In genomic region chr17:81909966-81910839, GRCh38 we compare ENCODE assay signal across 1 cellular context.
TF ChIP-seq lines count a peak whose summit lies in the region.

No MANE protein-coding gene starts in this region.

TF ChIP-seq in K562, 482 proteins besides CTCF, POLR2A, EP300 and RAD21 (continued from another document and continues in another):
- TF ChIP-seq, protein P1, sequence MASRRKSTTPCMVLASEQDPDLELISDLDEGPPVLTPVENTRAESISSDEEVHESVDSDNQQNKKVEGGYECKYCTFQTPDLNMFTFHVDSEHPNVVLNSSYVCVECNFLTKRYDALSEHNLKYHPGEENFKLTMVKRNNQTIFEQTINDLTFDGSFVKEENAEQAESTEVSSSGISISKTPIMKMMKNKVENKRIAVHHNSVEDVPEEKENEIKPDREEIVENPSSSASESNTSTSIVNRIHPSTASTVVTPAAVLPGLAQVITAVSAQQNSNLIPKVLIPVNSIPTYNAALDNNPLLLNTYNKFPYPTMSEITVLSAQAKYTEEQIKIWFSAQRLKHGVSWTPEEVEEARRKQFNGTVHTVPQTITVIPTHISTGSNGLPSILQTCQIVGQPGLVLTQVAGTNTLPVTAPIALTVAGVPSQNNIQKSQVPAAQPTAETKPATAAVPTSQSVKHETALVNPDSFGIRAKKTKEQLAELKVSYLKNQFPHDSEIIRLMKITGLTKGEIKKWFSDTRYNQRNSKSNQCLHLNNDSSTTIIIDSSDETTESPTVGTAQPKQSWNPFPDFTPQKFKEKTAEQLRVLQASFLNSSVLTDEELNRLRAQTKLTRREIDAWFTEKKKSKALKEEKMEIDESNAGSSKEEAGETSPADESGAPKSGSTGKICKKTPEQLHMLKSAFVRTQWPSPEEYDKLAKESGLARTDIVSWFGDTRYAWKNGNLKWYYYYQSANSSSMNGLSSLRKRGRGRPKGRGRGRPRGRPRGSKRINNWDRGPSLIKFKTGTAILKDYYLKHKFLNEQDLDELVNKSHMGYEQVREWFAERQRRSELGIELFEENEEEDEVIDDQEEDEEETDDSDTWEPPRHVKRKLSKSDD (conservative IDR thresholded peaks at IDR 0.05; ENCODE audit: low read length), result no peak
- TF ChIP-seq FOXA1 (IDR thresholded peaks at IDR 0.05; ENCODE audit: borderline replicate concordance) (no peak), PHF20 (IDR thresholded peaks at IDR 0.05; ENCODE audit: partially characterized antibody) (no peak), ESRRA (IDR thresholded peaks at IDR 0.05; ENCODE audit: borderline replicate concordance, low read depth) (peak; percentile 91), KLF6 (CRISPR knock-in tag; IDR thresholded peaks at IDR 0.05; ENCODE audit: borderline replicate concordance) (0 out of 2 replicates have a peak, but pooled peaks have one; percentile 23), ZNF766 (CRISPR knock-in tag; conservative IDR thresholded peaks at IDR 0.05) (no peak), STAT5A (IDR thresholded peaks at IDR 0.05; ENCODE audit: borderline replicate concordance, low read length) (no peak), KLF1 (tag; IDR thresholded peaks at IDR 0.05) (no peak), MYC (IDR thresholded peaks at IDR 0.05; ENCODE audit: low read depth, low read length) (peak; percentile 83), MYC (CRISPR knock-in tag; IDR thresholded peaks at IDR 0.05; ENCODE audit: borderline replicate concordance, low read depth) (no peak), KDM2B (CRISPR knock-in tag; IDR thresholded peaks at IDR 0.05) (no peak), JUND (IDR thresholded peaks at IDR 0.05; ENCODE audit: borderline replicate concordance, low read depth, low read length) (no peak; the same call in 1 of the 2 replicates), JUND (tag; IDR thresholded peaks at IDR 0.05; ENCODE audit: borderline replicate concordance, low read depth, low read length) (peak; percentile 9; the same call in 1 of the 3 replicates), ZNF830 (CRISPR knock-in tag; IDR thresholded peaks at IDR 0.05) (no peak), GATAD2B (IDR thresholded peaks at IDR 0.05; ENCODE audit: borderline replicate concordance) (no peak), UBTF (IDR thresholded peaks at IDR 0.05; ENCODE audit: borderline replicate concordance in 1 of 2, low read depth in 2 of 2, low read length in 2 of 2) (peak in 1 of 2 experiments; percentile 35; a peak in 1 of 4 replicates), MCM7 (IDR thresholded peaks at IDR 0.05) (no peak), PREB (CRISPR knock-in tag; IDR thresholded peaks at IDR 0.05) (no peak), FOSL1 (tag; conservative IDR thresholded peaks at IDR 0.05) (peak; percentile 51; the same call in 1 of the 2 replicates), SP2 (IDR thresholded peaks at IDR 0.05; ENCODE audit: extremely low read depth, low read depth, low read length, poor library complexity, severe bottlenecking) (no peak), ZNF263 (CRISPR knock-in tag; IDR thresholded peaks at IDR 0.05; ENCODE audit: borderline replicate concordance) (peak; percentile 57; the same call in 1 of the 2 replicates), HDAC1 (IDR thresholded peaks at IDR 0.05) (peak in 1 of 2 experiments; percentile 62; a peak in 1 of 4 replicates), MBD2 (IDR thresholded peaks at IDR 0.05; ENCODE audit: borderline replicate concordance, low read depth) (no peak), FOXM1 (IDR thresholded peaks at IDR 0.05; ENCODE audit: low read depth) (no peak), FOXM1 (CRISPR knock-in tag; IDR thresholded peaks at IDR 0.05; ENCODE audit: low read depth) (no peak), MED1 (CRISPR knock-in tag; IDR thresholded peaks at IDR 0.05; ENCODE audit: borderline replicate concordance) (no peak), NFIX (CRISPR knock-in tag; IDR thresholded peaks at IDR 0.05; ENCODE audit: low read depth) (no peak), GATA2 (CRISPR knock-in tag; IDR thresholded peaks at IDR 0.05) (no peak), HDGF (IDR thresholded peaks at IDR 0.05) (no peak), SP1 (CRISPR knock-in tag; IDR thresholded peaks at IDR 0.05) (peak; percentile 56; the same call in 1 of the 2 replicates), U2AF1 (optimal IDR thresholded peaks at IDR 0.05; ENCODE audit: low read depth, low read length) (no peak), KAT7 (CRISPR knock-in tag; IDR thresholded peaks at IDR 0.05; ENCODE audit: borderline replicate concordance) (no peak), FOXK2 (conservative IDR thresholded peaks at IDR 0.05 in 1 of 2, IDR thresholded peaks at IDR 0.05 in 1 of 2; ENCODE audit: low read depth in 2 of 2) (peak in 1 of 2 experiments; percentile 42; a peak in 1 of 4 replicates), ZNF76 (CRISPR knock-in tag; IDR thresholded peaks at IDR 0.05; ENCODE audit: borderline replicate concordance) (no peak), NFE2 (IDR thresholded peaks at IDR 0.05; ENCODE audit: low read depth) (no peak), ZNF143 (CRISPR knock-in tag; IDR thresholded peaks at IDR 0.05) (no peak), ZNF197 (CRISPR knock-in tag; IDR thresholded peaks at IDR 0.05; ENCODE audit: low read depth) (no peak), KDM5B (IDR thresholded peaks at IDR 0.05; ENCODE audit: insufficient replicate concordance, low read depth, low read length) (no peak)
- TF ChIP-seq, protein P2, sequence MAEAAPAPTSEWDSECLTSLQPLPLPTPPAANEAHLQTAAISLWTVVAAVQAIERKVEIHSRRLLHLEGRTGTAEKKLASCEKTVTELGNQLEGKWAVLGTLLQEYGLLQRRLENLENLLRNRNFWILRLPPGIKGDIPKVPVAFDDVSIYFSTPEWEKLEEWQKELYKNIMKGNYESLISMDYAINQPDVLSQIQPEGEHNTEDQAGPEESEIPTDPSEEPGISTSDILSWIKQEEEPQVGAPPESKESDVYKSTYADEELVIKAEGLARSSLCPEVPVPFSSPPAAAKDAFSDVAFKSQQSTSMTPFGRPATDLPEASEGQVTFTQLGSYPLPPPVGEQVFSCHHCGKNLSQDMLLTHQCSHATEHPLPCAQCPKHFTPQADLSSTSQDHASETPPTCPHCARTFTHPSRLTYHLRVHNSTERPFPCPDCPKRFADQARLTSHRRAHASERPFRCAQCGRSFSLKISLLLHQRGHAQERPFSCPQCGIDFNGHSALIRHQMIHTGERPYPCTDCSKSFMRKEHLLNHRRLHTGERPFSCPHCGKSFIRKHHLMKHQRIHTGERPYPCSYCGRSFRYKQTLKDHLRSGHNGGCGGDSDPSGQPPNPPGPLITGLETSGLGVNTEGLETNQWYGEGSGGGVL (CRISPR knock-in tag; IDR thresholded peaks at IDR 0.05), result no peak
- TF ChIP-seq, protein P3, sequence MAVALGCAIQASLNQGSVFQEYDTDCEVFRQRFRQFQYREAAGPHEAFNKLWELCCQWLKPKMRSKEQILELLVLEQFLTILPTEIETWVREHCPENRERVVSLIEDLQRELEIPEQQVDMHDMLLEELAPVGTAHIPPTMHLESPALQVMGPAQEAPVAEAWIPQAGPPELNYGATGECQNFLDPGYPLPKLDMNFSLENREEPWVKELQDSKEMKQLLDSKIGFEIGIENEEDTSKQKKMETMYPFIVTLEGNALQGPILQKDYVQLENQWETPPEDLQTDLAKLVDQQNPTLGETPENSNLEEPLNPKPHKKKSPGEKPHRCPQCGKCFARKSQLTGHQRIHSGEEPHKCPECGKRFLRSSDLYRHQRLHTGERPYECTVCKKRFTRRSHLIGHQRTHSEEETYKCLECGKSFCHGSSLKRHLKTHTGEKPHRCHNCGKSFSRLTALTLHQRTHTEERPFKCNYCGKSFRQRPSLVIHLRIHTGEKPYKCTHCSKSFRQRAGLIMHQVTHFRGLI (CRISPR knock-in tag; IDR thresholded peaks at IDR 0.05), result no peak
- TF ChIP-seq, protein P4, sequence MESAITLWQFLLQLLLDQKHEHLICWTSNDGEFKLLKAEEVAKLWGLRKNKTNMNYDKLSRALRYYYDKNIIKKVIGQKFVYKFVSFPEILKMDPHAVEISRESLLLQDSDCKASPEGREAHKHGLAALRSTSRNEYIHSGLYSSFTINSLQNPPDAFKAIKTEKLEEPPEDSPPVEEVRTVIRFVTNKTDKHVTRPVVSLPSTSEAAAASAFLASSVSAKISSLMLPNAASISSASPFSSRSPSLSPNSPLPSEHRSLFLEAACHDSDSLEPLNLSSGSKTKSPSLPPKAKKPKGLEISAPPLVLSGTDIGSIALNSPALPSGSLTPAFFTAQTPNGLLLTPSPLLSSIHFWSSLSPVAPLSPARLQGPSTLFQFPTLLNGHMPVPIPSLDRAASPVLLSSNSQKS (CRISPR knock-in tag; IDR thresholded peaks at IDR 0.05), result no peak
- TF ChIP-seq, protein P5, sequence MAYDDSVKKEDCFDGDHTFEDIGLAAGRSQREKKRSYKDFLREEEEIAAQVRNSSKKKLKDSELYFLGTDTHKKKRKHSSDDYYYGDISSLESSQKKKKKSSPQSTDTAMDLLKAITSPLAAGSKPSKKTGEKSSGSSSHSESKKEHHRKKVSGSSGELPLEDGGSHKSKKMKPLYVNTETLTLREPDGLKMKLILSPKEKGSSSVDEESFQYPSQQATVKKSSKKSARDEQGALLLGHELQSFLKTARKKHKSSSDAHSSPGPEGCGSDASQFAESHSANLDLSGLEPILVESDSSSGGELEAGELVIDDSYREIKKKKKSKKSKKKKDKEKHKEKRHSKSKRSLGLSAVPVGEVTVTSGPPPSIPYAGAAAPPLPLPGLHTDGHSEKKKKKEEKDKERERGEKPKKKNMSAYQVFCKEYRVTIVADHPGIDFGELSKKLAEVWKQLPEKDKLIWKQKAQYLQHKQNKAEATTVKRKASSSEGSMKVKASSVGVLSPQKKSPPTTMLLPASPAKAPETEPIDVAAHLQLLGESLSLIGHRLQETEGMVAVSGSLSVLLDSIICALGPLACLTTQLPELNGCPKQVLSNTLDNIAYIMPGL (CRISPR knock-in tag; IDR thresholded peaks at IDR 0.05), result no peak
- TF ChIP-seq, protein P6, sequence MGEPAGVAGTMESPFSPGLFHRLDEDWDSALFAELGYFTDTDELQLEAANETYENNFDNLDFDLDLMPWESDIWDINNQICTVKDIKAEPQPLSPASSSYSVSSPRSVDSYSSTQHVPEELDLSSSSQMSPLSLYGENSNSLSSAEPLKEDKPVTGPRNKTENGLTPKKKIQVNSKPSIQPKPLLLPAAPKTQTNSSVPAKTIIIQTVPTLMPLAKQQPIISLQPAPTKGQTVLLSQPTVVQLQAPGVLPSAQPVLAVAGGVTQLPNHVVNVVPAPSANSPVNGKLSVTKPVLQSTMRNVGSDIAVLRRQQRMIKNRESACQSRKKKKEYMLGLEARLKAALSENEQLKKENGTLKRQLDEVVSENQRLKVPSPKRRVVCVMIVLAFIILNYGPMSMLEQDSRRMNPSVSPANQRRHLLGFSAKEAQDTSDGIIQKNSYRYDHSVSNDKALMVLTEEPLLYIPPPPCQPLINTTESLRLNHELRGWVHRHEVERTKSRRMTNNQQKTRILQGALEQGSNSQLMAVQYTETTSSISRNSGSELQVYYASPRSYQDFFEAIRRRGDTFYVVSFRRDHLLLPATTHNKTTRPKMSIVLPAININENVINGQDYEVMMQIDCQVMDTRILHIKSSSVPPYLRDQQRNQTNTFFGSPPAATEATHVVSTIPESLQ (CRISPR knock-in tag; IDR thresholded peaks at IDR 0.05), result no peak
- TF ChIP-seq, protein P7, sequence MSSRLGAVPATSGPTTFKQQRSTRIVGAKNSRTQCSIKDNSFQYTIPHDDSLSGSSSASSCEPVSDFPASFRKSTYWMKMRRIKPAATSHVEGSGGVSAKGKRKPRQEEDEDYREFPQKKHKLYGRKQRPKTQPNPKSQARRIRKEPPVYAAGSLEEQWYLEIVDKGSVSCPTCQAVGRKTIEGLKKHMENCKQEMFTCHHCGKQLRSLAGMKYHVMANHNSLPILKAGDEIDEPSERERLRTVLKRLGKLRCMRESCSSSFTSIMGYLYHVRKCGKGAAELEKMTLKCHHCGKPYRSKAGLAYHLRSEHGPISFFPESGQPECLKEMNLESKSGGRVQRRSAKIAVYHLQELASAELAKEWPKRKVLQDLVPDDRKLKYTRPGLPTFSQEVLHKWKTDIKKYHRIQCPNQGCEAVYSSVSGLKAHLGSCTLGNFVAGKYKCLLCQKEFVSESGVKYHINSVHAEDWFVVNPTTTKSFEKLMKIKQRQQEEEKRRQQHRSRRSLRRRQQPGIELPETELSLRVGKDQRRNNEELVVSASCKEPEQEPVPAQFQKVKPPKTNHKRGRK (tag; IDR thresholded peaks at IDR 0.05), result no peak
- TF ChIP-seq, protein P8, sequence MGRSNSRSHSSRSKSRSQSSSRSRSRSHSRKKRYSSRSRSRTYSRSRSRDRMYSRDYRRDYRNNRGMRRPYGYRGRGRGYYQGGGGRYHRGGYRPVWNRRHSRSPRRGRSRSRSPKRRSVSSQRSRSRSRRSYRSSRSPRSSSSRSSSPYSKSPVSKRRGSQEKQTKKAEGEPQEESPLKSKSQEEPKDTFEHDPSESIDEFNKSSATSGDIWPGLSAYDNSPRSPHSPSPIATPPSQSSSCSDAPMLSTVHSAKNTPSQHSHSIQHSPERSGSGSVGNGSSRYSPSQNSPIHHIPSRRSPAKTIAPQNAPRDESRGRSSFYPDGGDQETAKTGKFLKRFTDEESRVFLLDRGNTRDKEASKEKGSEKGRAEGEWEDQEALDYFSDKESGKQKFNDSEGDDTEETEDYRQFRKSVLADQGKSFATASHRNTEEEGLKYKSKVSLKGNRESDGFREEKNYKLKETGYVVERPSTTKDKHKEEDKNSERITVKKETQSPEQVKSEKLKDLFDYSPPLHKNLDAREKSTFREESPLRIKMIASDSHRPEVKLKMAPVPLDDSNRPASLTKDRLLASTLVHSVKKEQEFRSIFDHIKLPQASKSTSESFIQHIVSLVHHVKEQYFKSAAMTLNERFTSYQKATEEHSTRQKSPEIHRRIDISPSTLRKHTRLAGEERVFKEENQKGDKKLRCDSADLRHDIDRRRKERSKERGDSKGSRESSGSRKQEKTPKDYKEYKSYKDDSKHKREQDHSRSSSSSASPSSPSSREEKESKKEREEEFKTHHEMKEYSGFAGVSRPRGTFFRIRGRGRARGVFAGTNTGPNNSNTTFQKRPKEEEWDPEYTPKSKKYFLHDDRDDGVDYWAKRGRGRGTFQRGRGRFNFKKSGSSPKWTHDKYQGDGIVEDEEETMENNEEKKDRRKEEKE (IDR thresholded peaks at IDR 0.05; ENCODE audit: borderline replicate concordance in 1 of 2, control insufficient read depth in 1 of 2, low read depth in 2 of 2, low read length in 1 of 2), result no peak
